Comparison of ENCODE assay signal across 9 cellular contexts in the genomic region with DNA sequence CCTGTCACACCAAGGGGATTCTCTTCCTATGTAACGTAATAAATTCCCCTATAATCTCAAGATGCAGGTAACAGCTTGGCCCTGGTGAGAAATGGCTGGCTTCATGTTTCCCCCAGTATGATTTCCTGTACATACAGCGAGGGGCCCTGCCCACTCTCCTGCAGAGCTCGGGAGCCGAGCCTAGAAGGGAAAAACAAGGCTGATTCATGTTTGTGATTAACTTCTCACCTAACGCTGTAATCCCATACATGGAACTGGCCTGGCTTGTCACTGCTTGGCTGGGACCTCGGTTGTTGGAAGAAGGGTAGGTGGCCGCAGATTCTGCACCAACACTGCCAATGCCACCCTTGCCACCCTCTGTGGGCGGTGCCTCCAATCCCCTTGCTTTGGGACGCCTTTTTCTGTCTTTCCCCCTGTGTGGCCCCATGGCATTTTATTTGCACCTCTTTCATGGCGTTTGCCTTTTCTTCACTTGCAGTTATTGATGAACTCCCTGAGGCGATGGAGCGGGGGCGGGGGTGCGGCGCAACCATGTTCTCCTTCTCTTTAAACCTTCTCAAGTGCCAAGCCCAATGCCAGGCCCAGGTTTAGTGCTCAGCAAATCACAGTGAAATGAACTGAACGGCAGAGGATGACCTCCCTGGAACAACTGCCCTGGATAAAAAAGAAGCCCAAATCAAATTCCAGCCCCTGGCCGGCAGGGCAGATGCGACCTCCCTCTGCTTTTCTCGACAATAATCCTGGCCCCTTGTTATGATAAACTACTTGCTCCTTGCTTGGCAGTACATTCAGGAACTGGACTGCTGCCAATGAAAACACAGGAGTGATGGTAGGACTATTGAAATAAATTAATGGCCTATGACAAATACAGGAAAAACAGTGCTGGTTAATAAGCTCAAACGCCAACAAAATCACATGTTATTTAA.
DNase-seq lines count a peak whose midpoint lies in the region; ATAC-seq and TF ChIP-seq lines count a peak whose summit lies in the region.
"Had no signal": no experiment of that assay in that cellular context is flagged by ENCODE, and none has a peak within 500 bp of the region (broad histone marks: within the 10 kb centered on the region; RNA-seq: fewer than 3 reads in every experiment).

No MANE protein-coding gene starts in this region.

- H3K36me3 ChIP-seq in stomach (no peaks in the 10 kb centered on the region), OCI-LY7 (ENCODE audit: insufficient read depth, low read length) (no peaks in the 10 kb centered on the region)
- H3K36me3 ChIP-seq: ovary had no signal

- POLR2A ChIA-PET in OCI-LY7 (lab: Charles Lee) = no interaction called here

- BruUV-seq in OCI-LY7 (replicated peaks; lab: Mats Ljungman, UMichigan) = no TSS peak

- no peak for TF ChIP-seq EP300 in stomach (IDR thresholded peaks at IDR 0.05)

- peaks cover 15 to 32% (median 23%) of the 10 kb centered on the region in 4 donors for H3K4me1 ChIP-seq in stomach
- H3K4me1 ChIP-seq in OCI-LY7 (ENCODE audit: insufficient read depth, low read length, poor library complexity, severe bottlenecking) = no peaks in the 10 kb centered on the region

- H3K4me2 ChIP-seq in OCI-LY7 (ENCODE audit: low read length) = no peak overlapping the region

- no peaks in the 10 kb centered on the region for H4K20me1 ChIP-seq in OCI-LY7 (ENCODE audit: insufficient read depth, low read length)

- H3K9me3 ChIP-seq in stomach (no peaks in the 10 kb centered on the region), OCI-LY7 (ENCODE audit: low read length) (no peaks in the 10 kb centered on the region)
- H3K9me3 ChIP-seq: ovary had no signal

- no peak for TF ChIP-seq CTCF in epithelial cell of esophagus (IDR thresholded peaks at IDR 0.05; ENCODE audit: insufficient read depth, low read depth, low read length, missing control alignments)
- no peak for TF ChIP-seq CTCF in stomach (IDR thresholded peaks at IDR 0.05)
- TF ChIP-seq CTCF in OCI-LY7 (conservative IDR thresholded peaks at IDR 0.05; ENCODE audit: low read length) = no peak

- H3K27ac ChIP-seq in stomach = peak overlapping the region in 3 of 5 donors; percentile 4 to 51 (median 36)
- no peak overlapping the region for H3K27ac ChIP-seq in OCI-LY7 (ENCODE audit: low read depth, low read length, poor library complexity, severe bottlenecking)
- H3K27ac ChIP-seq: ovary had no signal

- H3K9me2 ChIP-seq in OCI-LY7 (ENCODE audit: insufficient read depth, low read length) = no peaks in the 10 kb centered on the region

- CTCF ChIA-PET in OCI-LY7 (lab: Charles Lee; ENCODE audit: unreplicated experiment) = no interaction called here

- peaks cover 0 to 4% (median 0%) of the 10 kb centered on the region in 3 donors for H3K27me3 ChIP-seq in stomach
- H3K27me3 ChIP-seq: ovary had no signal

- TF ChIP-seq POLR2A in stomach (IDR thresholded peaks at IDR 0.05) = no peak

- 34 to 45% (median 42%) methylated on average over 20 of the region's 20 CpGs for WGBS in stomach, 5 donors

- no peak overlapping the region for H2AFZ ChIP-seq in OCI-LY7 (ENCODE audit: low read length)

- ATAC-seq in GM18519 (IDR thresholded peaks at IDR 0.05; ENCODE audit: low FRiP score, unreplicated experiment) (no peak), GM18867 (IDR thresholded peaks at IDR 0.05; ENCODE audit: unreplicated experiment) (no peak)

- intact Hi-C loops in stomach (cut with DNase I; ENCODE audit: low total_unique reads) = no loop called here
- intact Hi-C loops in OCI-LY7 (cut with micrococcal nuclease; ENCODE audit: unreplicated experiment) = no loop called here

- H3K79me2 ChIP-seq in OCI-LY7 (ENCODE audit: insufficient read depth, low read depth, low read length) = no peaks in the 10 kb centered on the region

- peak; percentile 34 for DNase-seq in HS-27A (ENCODE audit: low read depth)
- DNase-seq in NCI-H524 (lab: John Stamatoyannopoulos, UW) = peak; percentile 78 to 85
- DNase-seq in epithelial cell of esophagus (ENCODE audit: low read depth) = peak; percentile 92
- peak; percentile 70 for DNase-seq in stomach
- no peak for DNase-seq in SIG-M5 treated with dmso at 0.1 percent for 504 hours (lab: John Stamatoyannopoulos, UW; ENCODE audit: unreplicated experiment)
- DNase-seq in OCI-LY7 (ENCODE audit: low spot score) = no peak

- H3K4me3 ChIP-seq in epithelial cell of esophagus (ENCODE audit: low read length) (no peak overlapping the region), stomach (no peak overlapping the region), OCI-LY7 (ENCODE audit: low read depth, low read length, poor library complexity, severe bottlenecking) (no peak overlapping the region)
- H3K4me3 ChIP-seq: ovary had no signal

Comparison
In these comparisons a context has a peak if more than half of its experiments do, and no peak if none do; other contexts are left out.
1. DNase-seq: peak in HS-27A (single experiment), NCI-H524 (2 of 2), epithelial cell of esophagus (single experiment) and stomach (single experiment); none in SIG-M5 treated with dmso at 0.1 percent for 504 hours (single experiment) and OCI-LY7 (single experiment).